Comparison of ENCODE assay signal across 1 cellular context in the genomic region with DNA sequence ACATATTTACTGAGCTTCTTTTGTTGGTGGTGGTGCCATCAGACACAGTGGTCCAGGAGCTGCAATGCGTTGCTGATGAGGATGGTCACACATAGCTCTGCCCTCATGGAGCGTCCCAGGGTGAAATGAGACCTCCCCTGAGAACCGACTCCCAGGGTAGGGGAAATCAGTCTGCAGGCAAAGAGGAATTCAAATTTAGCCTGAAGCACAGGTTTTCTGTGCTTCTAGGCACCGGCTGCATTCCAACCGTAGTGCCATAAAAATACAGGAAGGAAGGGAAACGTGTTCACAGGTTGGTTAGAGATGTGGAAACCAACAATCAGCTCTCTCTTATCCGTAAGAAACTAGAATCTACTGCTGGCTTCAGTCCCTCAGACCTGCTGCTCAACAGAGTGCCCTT.
TF ChIP-seq lines count a peak whose summit lies in the region.

No MANE protein-coding gene starts in this region.

TF ChIP-seq in IMR-90, 13 proteins besides CTCF, POLR2A, EP300 and RAD21 (continued from another document):
- TF ChIP-seq, protein P1, sequence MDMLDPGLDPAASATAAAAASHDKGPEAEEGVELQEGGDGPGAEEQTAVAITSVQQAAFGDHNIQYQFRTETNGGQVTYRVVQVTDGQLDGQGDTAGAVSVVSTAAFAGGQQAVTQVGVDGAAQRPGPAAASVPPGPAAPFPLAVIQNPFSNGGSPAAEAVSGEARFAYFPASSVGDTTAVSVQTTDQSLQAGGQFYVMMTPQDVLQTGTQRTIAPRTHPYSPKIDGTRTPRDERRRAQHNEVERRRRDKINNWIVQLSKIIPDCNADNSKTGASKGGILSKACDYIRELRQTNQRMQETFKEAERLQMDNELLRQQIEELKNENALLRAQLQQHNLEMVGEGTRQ (IDR thresholded peaks at IDR 0.05; ENCODE audit: low read depth, low read length): no peak
- TF ChIP-seq, protein P2, sequence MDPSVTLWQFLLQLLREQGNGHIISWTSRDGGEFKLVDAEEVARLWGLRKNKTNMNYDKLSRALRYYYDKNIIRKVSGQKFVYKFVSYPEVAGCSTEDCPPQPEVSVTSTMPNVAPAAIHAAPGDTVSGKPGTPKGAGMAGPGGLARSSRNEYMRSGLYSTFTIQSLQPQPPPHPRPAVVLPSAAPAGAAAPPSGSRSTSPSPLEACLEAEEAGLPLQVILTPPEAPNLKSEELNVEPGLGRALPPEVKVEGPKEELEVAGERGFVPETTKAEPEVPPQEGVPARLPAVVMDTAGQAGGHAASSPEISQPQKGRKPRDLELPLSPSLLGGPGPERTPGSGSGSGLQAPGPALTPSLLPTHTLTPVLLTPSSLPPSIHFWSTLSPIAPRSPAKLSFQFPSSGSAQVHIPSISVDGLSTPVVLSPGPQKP (IDR thresholded peaks at IDR 0.05; ENCODE audit: borderline replicate concordance, low read depth, low read length): no peak
- TF ChIP-seq RFX5 (IDR thresholded peaks at IDR 0.05; ENCODE audit: low read depth, low read length): no peak
- no peak for TF ChIP-seq MXI1 (IDR thresholded peaks at IDR 0.05; ENCODE audit: borderline replicate concordance, low read depth, low read length)
- no peak for TF ChIP-seq BHLHE40 (IDR thresholded peaks at IDR 0.05; ENCODE audit: low read depth, low read length)
- no peak for TF ChIP-seq FOS (IDR thresholded peaks at IDR 0.05; ENCODE audit: low read depth, low read length)
TF ChIP-seq in IMR-90: peak in this region for 0.
